13 cellular contexts compared by ENCODE assay signal in genomic region chr19:40281381-40282208, GRCh38. TPM values are rescaled to one million over a fixed set of nuclear protein-coding genes. Genes with fewer than 3 reads are reported as not detected.
A peak's percentile ranks its signal among the peaks of the same experiment; 100 is the strongest.
DNase-seq lines count a peak whose midpoint lies in the region; ATAC-seq, FAIRE-seq and TF ChIP-seq lines count a peak whose summit lies in the region.
"Had no signal": no experiment of that assay in that cellular context is flagged by ENCODE, and none has a peak within 500 bp of the region (broad histone marks: within the 10 kb centered on the region; RNA-seq: fewer than 3 reads in every experiment).

No MANE protein-coding gene starts in this region.

- H3K4me2 ChIP-seq in K562 (ENCODE audit: insufficient read depth, low read length), result 0 out of 2 replicates have a peak overlapping the region, but pooled peaks have one; percentile 1
- H3K4me2 ChIP-seq: PC-9 had no signal

- TF ChIP-seq EP300 in K562 (IDR thresholded peaks at IDR 0.05; ENCODE audit: low read length), result no peak

- H3K36me3 ChIP-seq in K562 (ENCODE audit: control insufficient read depth, insufficient read depth, low read length), result peaks cover 50% of the 10 kb centered on the region

- no peak overlapping the region for H2AFZ ChIP-seq in K562 (ENCODE audit: low read depth, low read length)
- H2AFZ ChIP-seq: PC-9 had no signal

- POLR2A ChIA-PET in K562 (lab: Yijun Ruan, JAX) (interaction anchor here (1.0 to 5.1 kb wide), 2 partner anchors 11 to 84 kb away, joined by 3 to 19 read pairs; no protein-coding TSS in a partner anchor), HEK293T (lab: Yijun Ruan, JAX) (interaction anchor here (1.4 kb wide), 1 partner anchor 67 kb away, joined by 4 read pairs; the partner anchor contains the start of genes C19orf47 and PLD3)

- no peak for TF ChIP-seq POLR2A in K562 (conservative IDR thresholded peaks at IDR 0.05)

- H3K79me2 ChIP-seq in K562 (ENCODE audit: control insufficient read depth, insufficient read depth, low read length), result peaks cover 85% of the 10 kb centered on the region

- H3K27ac Mint-ChIP-seq in naive B cell, result peak overlapping the region; percentile 62 to 99 (median 84)

- peak overlapping the region; percentile 90 for H3K27ac ChIP-seq in 22Rv1
- H3K27ac ChIP-seq in K562 (ENCODE audit: extremely low read depth, low read depth, low read length), result no peak overlapping the region
- H3K27ac ChIP-seq: neutrophil, PC-9 had no signal

- no peak for TF ChIP-seq RAD21 in K562 (CRISPR knock-in tag; conservative IDR thresholded peaks at IDR 0.05 in 1 of 2, IDR thresholded peaks at IDR 0.05 in 1 of 2)

- no peaks in the 10 kb centered on the region for H3K9me3 Mint-ChIP-seq in naive B cell

- H4K20me1 ChIP-seq in K562 (replicated peaks; ENCODE audit: control insufficient read depth, insufficient read depth, low read length), result no peaks in the 10 kb centered on the region; the same call in 1 of the 2 replicates

- CTCF ChIA-PET in K562 (lab: Yijun Ruan, JAX; ENCODE audit: low intra/inter-chr PET ratio), result no interaction called here
- CTCF ChIA-PET in HEK293T (lab: Yijun Ruan, JAX), result interaction anchor here (0.6 kb wide), 1 partner anchor 353 kb away, joined by 9 read pairs; no protein-coding TSS in a partner anchor

- peak overlapping the region in 1 of 2 experiments; percentile 7; a peak in 2 of 4 replicates for H3K9ac ChIP-seq in K562 (ENCODE audit: insufficient read depth in 1 of 2, low read depth in 2 of 2, low read length in 2 of 2)

- H3K27me3 Mint-ChIP-seq in naive B cell, result no peaks in the 10 kb centered on the region
- H3K27me3 Mint-ChIP-seq: T-helper 17 cell had no signal

- H3K4me1 ChIP-seq in K562 (replicated peaks in 1 of 2; ENCODE audit: control insufficient read depth in 2 of 2, insufficient read depth in 2 of 2, low read length in 2 of 2), result peaks cover 55 to 61% of the 10 kb centered on the region in 2 experiments

- DNase-seq in GM18507 (ENCODE audit: extremely low spot score, insufficient read length, low read depth), result no peak
- no peak for DNase-seq in K562 (ENCODE audit: extremely low read depth in 1 of 4, low spot score in 3 of 4)
- no peak for DNase-seq in naive B cell
- no peak for DNase-seq in OCI-M1 (lab: John Stamatoyannopoulos, UW)
- DNase-seq in HEK293T (ENCODE audit: extremely low spot score), result no peak
- no peak for DNase-seq in SW 1271 (lab: John Stamatoyannopoulos, UW)
- DNase-seq in NCI-H2227 (lab: John Stamatoyannopoulos, UW; ENCODE audit: unreplicated experiment), result no peak
- DNase-seq: activated CD4-positive, alpha-beta T cell treated with anti-CD3 and anti-CD28 coated beads, Interleukin-2, amount 50 U/mL, for 4 hours; activated gamma-delta T cell treated with Interleukin-2 at 50 U/mL for 16 hours; PC-9; T-helper 17 cell had no signal

- in situ Hi-C loops in K562 (cut with MboI), result no loop called here

- H3K9me1 ChIP-seq in K562 (ENCODE audit: control insufficient read depth, insufficient read depth, low read length), result peaks cover 5% of the 10 kb centered on the region

- no peaks in the 10 kb centered on the region for H3K27me3 ChIP-seq in K562 (ENCODE audit: control insufficient read depth in 2 of 2, insufficient read depth in 2 of 2, low read length in 2 of 2)
- H3K27me3 ChIP-seq: neutrophil had no signal

- TF ChIP-seq CTCF in 22Rv1 (IDR thresholded peaks at IDR 0.05) (no peak), K562 (IDR thresholded peaks at IDR 0.05 in 2 of 3, conservative IDR thresholded peaks at IDR 0.05 in 1 of 3; ENCODE audit: insufficient read depth in 2 of 3, low read depth in 1 of 3, low read length in 3 of 3) (no peak)

- H3K36me3 Mint-ChIP-seq in naive B cell, result no peaks in the 10 kb centered on the region

- H3K4me3 ChIP-seq in K562, result no peak overlapping the region
- H3K4me3 ChIP-seq: PC-9 had no signal

- peak overlapping the region in 3 of 8 donors; percentile 40 to 86 (median 63) for H3K4me3 Mint-ChIP-seq in naive B cell

- intact Hi-C loops in K562 (cut with micrococcal nuclease), result no loop called here

- FAIRE-seq in GM18507 (lab: Jason Lieb, UNC) (peak; percentile 21), K562 (lab: Jason Lieb, UNC) (no peak)

- no peaks in the 10 kb centered on the region for H3K9me3 ChIP-seq in K562 (replicated peaks; ENCODE audit: control insufficient read depth, insufficient read depth, low read depth, low read length)
- H3K9me3 ChIP-seq: neutrophil had no signal

- WGBS in K562 (ENCODE audit: insufficient coverage, low coverage, missing lambda C conversion rate), result 79% methylated on average over 13 of the region's 14 CpGs

- BruUV-seq in K562 (replicated peaks; lab: Mats Ljungman, UMichigan), result no TSS peak

- ATAC-seq in K562, result no peak
- no peak for ATAC-seq in naive B cell (ENCODE audit: low read depth in 2 of 2)
- ATAC-seq: T-helper 17 cell had no signal

- peaks cover 60 to 87% (median 73%) of the 10 kb centered on the region in 3 donors for H3K4me1 Mint-ChIP-seq in naive B cell

TF ChIP-seq in K562, 482 proteins besides CTCF, POLR2A, EP300 and RAD21 (continues in another document):
- TF ChIP-seq NFYB (IDR thresholded peaks at IDR 0.05; ENCODE audit: extremely low read depth, insufficient read length) (no peak), THAP7 (CRISPR knock-in tag; IDR thresholded peaks at IDR 0.05) (no peak), ZNF830 (CRISPR knock-in tag; IDR thresholded peaks at IDR 0.05) (no peak), TAF7 (tag; IDR thresholded peaks at IDR 0.05) (no peak), HNRNPL (IDR thresholded peaks at IDR 0.05; ENCODE audit: low read depth, low read length) (no peak), ETV5 (CRISPR knock-in tag; IDR thresholded peaks at IDR 0.05; ENCODE audit: low read depth) (no peak), BRD4 (IDR thresholded peaks at IDR 0.05) (no peak)

TF ChIP-seq in HEK293T, 16 proteins besides CTCF, POLR2A, EP300 and RAD21 (continues in another document):
- TF ChIP-seq SP1 (IDR thresholded peaks at IDR 0.05) (no peak), ELF4 (IDR thresholded peaks at IDR 0.05) (no peak), HDGF (IDR thresholded peaks at IDR 0.05; ENCODE audit: borderline replicate concordance) (no peak), FOXK2 (IDR thresholded peaks at IDR 0.05) (no peak), PKNOX1 (IDR thresholded peaks at IDR 0.05) (no peak), ZNF384 (IDR thresholded peaks at IDR 0.05) (no peak), FOXM1 (IDR thresholded peaks at IDR 0.05; ENCODE audit: borderline replicate concordance) (no peak), SUZ12 (IDR thresholded peaks at IDR 0.05) (no peak), CTBP1 (IDR thresholded peaks at IDR 0.05; ENCODE audit: borderline replicate concordance) (no peak), BHLHE40 (IDR thresholded peaks at IDR 0.05; ENCODE audit: borderline replicate concordance) (no peak), FOXA1 (IDR thresholded peaks at IDR 0.05) (no peak), NFRKB (IDR thresholded peaks at IDR 0.05) (no peak)

RNA-seq across cellular contexts. Expression of gene AKT2, which starts 3.5 kb away (rescaled TPM):
- 290 and 653 TPM in 2 replicates for total RNA-seq in K562 (2011; cell fraction: chromatin; rRNA removed; ENCODE audit: low replicate concordance)
- 340 and 358 TPM in 2 replicates for total RNA-seq in K562 (2011; cell fraction: nucleolus; rRNA removed)
- 338 and 343 TPM in 2 replicates for total RNA-seq in K562 (2011; cell fraction: nucleoplasm; rRNA removed)
- total RNA-seq in K562 (2014; rRNA removed) (61.1 and 83.7 TPM in 2 replicates), K562 (2014; rRNA removed; fragmentation: Illumina TruSeq; extraction: Trizol) (44.7 and 55.7 TPM in 2 replicates), K562 (2015; rRNA removed; fragmentation: Illumina TruSeq; extraction: Trizol) (67.4 and 67.7 TPM in 2 replicates), K562 (2021) (120 and 127 TPM in 2 replicates)
- polyA plus RNA-seq in K562 (2011; rRNA removed) (90.8 and 133 TPM in 2 replicates), K562 (2014; fragmentation: Illumina TruSeq; extraction: Trizol) (108 and 132 TPM in 2 replicates), K562 (2014; fragmentation: Nextera tagmentation; extraction: Ambion mirVana) (1 to 10 TPM; 1.1 TPM), K562 (2014; rRNA removed) (85.4 and 108 TPM in 2 replicates), naive B cell (ENCODE audit: low read depth in 6 of 6) (10 to 100 TPM; 24.2 to 34.3 (median 30.8) TPM)
- polyA plus RNA-seq in K562 (2011; cell fraction: cytosol; rRNA removed), result 112 and 119 TPM in 2 replicates
- polyA plus RNA-seq in K562 (2011; cell fraction: nucleus; rRNA removed), result 493 and 545 TPM in 2 replicates
- 76.0 and 79.7 TPM in 2 replicates for polyA plus RNA-seq in K562 (2012)
- polyA minus RNA-seq in K562 (2011; rRNA and poly(A)+ RNA removed), result 47.0 and 54.6 TPM in 2 replicates
- 48.0 and 50.7 TPM in 2 replicates for polyA minus RNA-seq in K562 (2011; cell fraction: cytosol; rRNA and poly(A)+ RNA removed)
- 66.6 and 101 TPM in 2 replicates for polyA minus RNA-seq in K562 (2011; cell fraction: nucleus; rRNA and poly(A)+ RNA removed)

RNA-seq across cellular contexts. Expression of gene CCNP, which starts 55.1 kb away (rescaled TPM):
- total RNA-seq in K562 (2011; cell fraction: chromatin; rRNA removed; ENCODE audit: low replicate concordance), result 0.21 TPM in 1 of 2 replicates, not detected in the other
- not detected in 2 replicates for total RNA-seq in K562 (2011; cell fraction: nucleolus; rRNA removed)
- not detected in 2 replicates for total RNA-seq in K562 (2011; cell fraction: nucleoplasm; rRNA removed)
- total RNA-seq in K562 (2014; rRNA removed), result 0.08 TPM in 1 of 2 replicates, not detected in the other
- total RNA-seq in K562 (2014; rRNA removed; fragmentation: Illumina TruSeq; extraction: Trizol), result not detected in 2 replicates
- not detected in 2 replicates for total RNA-seq in K562 (2015; rRNA removed; fragmentation: Illumina TruSeq; extraction: Trizol)
- not detected in 2 replicates for total RNA-seq in K562 (2021)
- polyA plus RNA-seq in K562 (2011; rRNA removed), result 0.04 TPM in 1 of 2 replicates, not detected in the other
- 0.03 and 0.21 TPM in 2 replicates for polyA plus RNA-seq in K562 (2011; cell fraction: cytosol; rRNA removed)
- polyA plus RNA-seq in K562 (2011; cell fraction: nucleus; rRNA removed), result 0.09 and 0.24 TPM in 2 replicates
- 0.14 TPM in 1 of 2 replicates, not detected in the other for polyA plus RNA-seq in K562 (2012)
- not detected in 2 replicates for polyA plus RNA-seq in K562 (2014; fragmentation: Illumina TruSeq; extraction: Trizol)
- not detected for polyA plus RNA-seq in K562 (2014; fragmentation: Nextera tagmentation; extraction: Ambion mirVana)
- polyA plus RNA-seq in K562 (2014; rRNA removed), result 0.19 and 0.32 TPM in 2 replicates
- not detected in 2 replicates for polyA minus RNA-seq in K562 (2011; rRNA and poly(A)+ RNA removed)
- polyA minus RNA-seq in K562 (2011; cell fraction: cytosol; rRNA and poly(A)+ RNA removed), result not detected in 2 replicates
- not detected in 2 replicates for polyA minus RNA-seq in K562 (2011; cell fraction: nucleus; rRNA and poly(A)+ RNA removed)
- not detected for polyA plus RNA-seq in naive B cell (ENCODE audit: low read depth in 6 of 6)
